Comparison of ENCODE assay signal across 17 cellular contexts in the genomic region with DNA sequence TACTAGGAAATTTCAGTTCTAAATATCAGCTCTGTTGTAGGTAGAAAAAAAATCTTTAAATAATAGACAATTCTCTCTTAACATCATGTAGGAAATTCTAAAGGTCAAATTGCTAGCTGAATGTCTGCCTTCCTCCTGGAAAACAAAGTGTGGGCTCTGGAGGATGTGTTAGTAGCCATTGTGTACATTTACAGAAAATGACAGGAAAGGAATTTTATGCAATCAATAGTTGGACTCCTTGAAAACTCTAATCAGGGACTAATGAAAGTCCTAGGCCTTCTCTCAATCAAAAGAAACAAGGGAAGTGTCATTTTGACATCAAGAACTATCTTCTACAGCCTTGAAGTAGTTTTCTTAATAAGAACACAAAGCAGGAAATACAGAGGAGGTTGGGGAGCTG.
DNase-seq lines count a peak whose midpoint lies in the region; TF ChIP-seq lines count a peak whose summit lies in the region.
"Had no signal": no experiment of that assay in that cellular context is flagged by ENCODE, and none has a peak within 500 bp of the region (broad histone marks: within the 10 kb centered on the region; RNA-seq: fewer than 3 reads in every experiment).

No MANE protein-coding gene starts in this region.

- H3K27ac ChIP-seq in neural progenitor cell, result no peak overlapping the region
- H3K27ac ChIP-seq: A549, C4-2B had no signal

- H3K4me1 ChIP-seq in Loucy (ENCODE audit: insufficient read depth, low read length, poor library complexity, severe bottlenecking), result no peaks in the 10 kb centered on the region
- H3K4me1 ChIP-seq in neural progenitor cell, result no peaks in the 10 kb centered on the region
- H3K4me1 ChIP-seq: A549 had no signal

- no peak overlapping the region for H3K4me3 Mint-ChIP-seq in neural progenitor cell
- H3K4me3 Mint-ChIP-seq: CD4-positive, alpha-beta memory T cell; H9 had no signal

- no peak overlapping the region for H3K4me3 ChIP-seq in Loucy (ENCODE audit: low read length, poor library complexity, severe bottlenecking)
- H3K4me3 ChIP-seq in neural progenitor cell, result no peak overlapping the region
- H3K4me3 ChIP-seq: A549 had no signal

- H2AFZ ChIP-seq in Loucy (ENCODE audit: low read length), result peak overlapping the region; percentile 11; the same call in 1 of the 2 replicates
- H2AFZ ChIP-seq in neural progenitor cell (replicated peaks), result peak overlapping the region; percentile 93

- H3K27me3 Mint-ChIP-seq in neural progenitor cell (ENCODE audit: insufficient read depth, low read depth), result no peaks in the 10 kb centered on the region
- H3K27me3 Mint-ChIP-seq: CD4-positive, alpha-beta memory T cell had no signal

- H3K36me3 ChIP-seq in Loucy (ENCODE audit: insufficient read depth, low read length) (no peaks in the 10 kb centered on the region), neural progenitor cell (no peaks in the 10 kb centered on the region)
- H3K36me3 ChIP-seq: BE2C had no signal

- peaks cover 4% of the 10 kb centered on the region for H3K4me1 Mint-ChIP-seq in neural progenitor cell
- H3K4me1 Mint-ChIP-seq: CD4-positive, alpha-beta memory T cell; H9 had no signal

- H3K79me2 ChIP-seq in Loucy (ENCODE audit: insufficient read depth, low read length) (no peaks in the 10 kb centered on the region), neural progenitor cell (ENCODE audit: low read depth) (no peaks in the 10 kb centered on the region)

- H4K20me1 ChIP-seq in Loucy (ENCODE audit: insufficient read depth, low read length, poor library complexity, severe bottlenecking) (no peaks in the 10 kb centered on the region), neural progenitor cell (ENCODE audit: low read depth) (no peaks in the 10 kb centered on the region)

- H3K27ac Mint-ChIP-seq in neural progenitor cell, result no peak overlapping the region
- H3K27ac Mint-ChIP-seq: CD4-positive, alpha-beta memory T cell; H9 had no signal

- no peaks in the 10 kb centered on the region for H3K36me3 Mint-ChIP-seq in neural progenitor cell
- H3K36me3 Mint-ChIP-seq: CD4-positive, alpha-beta memory T cell had no signal

- H3K4me2 ChIP-seq in Loucy (ENCODE audit: low read depth, low read length, poor library complexity, severe bottlenecking) (no peak overlapping the region), neural progenitor cell (no peak overlapping the region)
- H3K4me2 ChIP-seq: A549 had no signal

- no peaks in the 10 kb centered on the region for H3K27me3 ChIP-seq in Loucy (ENCODE audit: insufficient read depth, low read length, poor library complexity, severe bottlenecking)
- H3K27me3 ChIP-seq in neural progenitor cell, result no peaks in the 10 kb centered on the region
- H3K27me3 ChIP-seq: BE2C had no signal

- peak; percentile 36 for DNase-seq in NCI-H1417 treated with DMSO at 0.1 percent for 48 hours (lab: John Stamatoyannopoulos, UW)
- DNase-seq in NCI-H748 treated with DMSO at 0.1 percent for 48 hours (lab: John Stamatoyannopoulos, UW), result peak; percentile 49
- no peak for DNase-seq in neural progenitor cell (ENCODE audit: low spot score)
- DNase-seq in SIG-M5 (lab: John Stamatoyannopoulos, UW), result no peak
- DNase-seq in NCI-H2029 (lab: John Stamatoyannopoulos, UW), result no peak
- DNase-seq in GM20000 (ENCODE audit: low spot score), result no peak
- DNase-seq: BE2C; CD4-positive, alpha-beta memory T cell; COR-L47; DMS153; DMS79 treated with DMSO at 0.1 percent for 48 hours; EL; GOT3; H9 had no signal

- no peaks in the 10 kb centered on the region for H3K9me3 Mint-ChIP-seq in neural progenitor cell
- H3K9me3 Mint-ChIP-seq: CD4-positive, alpha-beta memory T cell; H9 had no signal

- no peak overlapping the region for H3K9ac ChIP-seq in Loucy (ENCODE audit: low read depth, low read length, poor library complexity, severe bottlenecking)
- H3K9ac ChIP-seq in neural progenitor cell, result no peak overlapping the region

- H3K9me2 ChIP-seq in Loucy (replicated peaks; ENCODE audit: low read depth, low read length), result no peaks in the 10 kb centered on the region

- no peaks in the 10 kb centered on the region for H3F3A ChIP-seq in Loucy (ENCODE audit: low read depth)
- no peaks in the 10 kb centered on the region for H3F3A ChIP-seq in neural progenitor cell (ENCODE audit: low read depth)

- H3K9me3 ChIP-seq in Loucy (ENCODE audit: insufficient read depth, low read depth, low read length) (no peaks in the 10 kb centered on the region), neural progenitor cell (ENCODE audit: low read depth) (no peaks in the 10 kb centered on the region)
- H3K9me3 ChIP-seq: A549, BE2C had no signal

- TF ChIP-seq CTCF in Loucy (conservative IDR thresholded peaks at IDR 0.05; ENCODE audit: low read length) (no peak), neural progenitor cell (IDR thresholded peaks at IDR 0.05) (no peak), GM20000 (IDR thresholded peaks at IDR 0.05; ENCODE audit: extremely low read depth, missing control alignments) (no peak)

Comparison
In these comparisons a context has a peak if more than half of its experiments do, and no peak if none do; other contexts are left out.
1. DNase-seq: peak in NCI-H1417 treated with DMSO at 0.1 percent for 48 hours (single experiment) and NCI-H748 treated with DMSO at 0.1 percent for 48 hours (single experiment); none in neural progenitor cell (single experiment), SIG-M5 (single experiment), NCI-H2029 (single experiment) and GM20000 (single experiment).